In genomic region chr3:195259564-195260285, GRCh38 we compare ENCODE assay signal across 1 cellular context.
TF ChIP-seq lines count a peak whose summit lies in the region.

No MANE protein-coding gene starts in this region.

TF ChIP-seq in HepG2, 621 proteins besides CTCF, POLR2A, EP300 and RAD21 (continued from another document and continues in another):
- TF ChIP-seq CREB3 (CRISPR knock-in tag; IDR thresholded peaks at IDR 0.05), result no peak
- TF ChIP-seq SNAPC4 (CRISPR knock-in tag; IDR thresholded peaks at IDR 0.05), result peak; percentile 87
- peak; percentile 79 for TF ChIP-seq ZMYM4 (CRISPR knock-in tag; IDR thresholded peaks at IDR 0.05)
- TF ChIP-seq ZNF652 (CRISPR knock-in tag; IDR thresholded peaks at IDR 0.05; ENCODE audit: borderline replicate concordance, low read depth), result no peak
- no peak for TF ChIP-seq NPAS2 (CRISPR knock-in tag; IDR thresholded peaks at IDR 0.05; ENCODE audit: borderline replicate concordance)
- peak; percentile 87; the same call in 1 of the 2 replicates for TF ChIP-seq ZNF709 (CRISPR knock-in tag; IDR thresholded peaks at IDR 0.05)
- 0 out of 2 replicates have a peak, but pooled peaks have one; percentile 27 for TF ChIP-seq NR2F2 (IDR thresholded peaks at IDR 0.05; ENCODE audit: borderline replicate concordance, low read depth)
- peak; percentile 48; the same call in 1 of the 2 replicates for TF ChIP-seq HNF4A (CRISPR knock-in tag; IDR thresholded peaks at IDR 0.05)
- peak; percentile 64 for TF ChIP-seq HIVEP1 (CRISPR knock-in tag; IDR thresholded peaks at IDR 0.05)
- TF ChIP-seq EED (CRISPR knock-in tag; IDR thresholded peaks at IDR 0.05), result no peak
- 0 out of 2 replicates have a peak, but pooled peaks have one; percentile 38 for TF ChIP-seq CERS6 (CRISPR knock-in tag; IDR thresholded peaks at IDR 0.05)
- peak; percentile 50; the same call in 1 of the 2 replicates for TF ChIP-seq ZNF740 (CRISPR knock-in tag; IDR thresholded peaks at IDR 0.05)
- TF ChIP-seq PRPF4 (IDR thresholded peaks at IDR 0.05; ENCODE audit: low read depth, low read length, poor library complexity, severe bottlenecking), result no peak
- TF ChIP-seq CENPX (CRISPR knock-in tag; IDR thresholded peaks at IDR 0.05), result no peak
- TF ChIP-seq MYPOP (CRISPR knock-in tag; IDR thresholded peaks at IDR 0.05), result peak; percentile 79
- TF ChIP-seq RORA (CRISPR knock-in tag; IDR thresholded peaks at IDR 0.05), result no peak
- TF ChIP-seq RARA (CRISPR knock-in tag; IDR thresholded peaks at IDR 0.05), result peak; percentile 75
- peak; percentile 91; the same call in 1 of the 2 replicates for TF ChIP-seq NRL (CRISPR knock-in tag; IDR thresholded peaks at IDR 0.05; ENCODE audit: borderline replicate concordance)
- TF ChIP-seq ZNF432 (CRISPR knock-in tag; IDR thresholded peaks at IDR 0.05; ENCODE audit: borderline replicate concordance), result no peak
- TF ChIP-seq ZNF710 (CRISPR knock-in tag; IDR thresholded peaks at IDR 0.05; ENCODE audit: borderline replicate concordance), result peak; percentile 55; the same call in 1 of the 2 replicates
- TF ChIP-seq ZNF614 (CRISPR knock-in tag; IDR thresholded peaks at IDR 0.05; ENCODE audit: borderline replicate concordance), result peak; percentile 78; the same call in 1 of the 2 replicates
- peak; percentile 64; the same call in 1 of the 2 replicates for TF ChIP-seq ARID4A (CRISPR knock-in tag; IDR thresholded peaks at IDR 0.05; ENCODE audit: borderline replicate concordance)
- TF ChIP-seq KDM5B (CRISPR knock-in tag; IDR thresholded peaks at IDR 0.05; ENCODE audit: borderline replicate concordance), result peak; percentile 96
- no peak for TF ChIP-seq ZBTB14 (CRISPR knock-in tag; IDR thresholded peaks at IDR 0.05)
- TF ChIP-seq ZNF607 (CRISPR knock-in tag; IDR thresholded peaks at IDR 0.05; ENCODE audit: borderline replicate concordance), result peak; percentile 75
- no peak; the same call in none of the 2 replicates for TF ChIP-seq NKX3-1 (CRISPR knock-in tag; IDR thresholded peaks at IDR 0.05)
- 0 out of 2 replicates have a peak, but pooled peaks have one; percentile 44 for TF ChIP-seq E2F1 (CRISPR knock-in tag; IDR thresholded peaks at IDR 0.05)
- TF ChIP-seq AHR (CRISPR knock-in tag; IDR thresholded peaks at IDR 0.05), result no peak
- peak; percentile 73; the same call in 1 of the 2 replicates for TF ChIP-seq ZNF891 (CRISPR knock-in tag; IDR thresholded peaks at IDR 0.05)
- TF ChIP-seq ZNF510 (CRISPR knock-in tag; IDR thresholded peaks at IDR 0.05; ENCODE audit: low read depth), result peak; percentile 74; the same call in 1 of the 2 replicates
- no peak for TF ChIP-seq ZXDC (CRISPR knock-in tag; IDR thresholded peaks at IDR 0.05)
- TF ChIP-seq NONO (IDR thresholded peaks at IDR 0.05), result no peak
- peak; percentile 87; the same call in 1 of the 2 replicates for TF ChIP-seq NONO (CRISPR knock-in tag; conservative IDR thresholded peaks at IDR 0.05)
- no peak; the same call in 1 of the 2 replicates for TF ChIP-seq CENPBD1 (CRISPR knock-in tag; IDR thresholded peaks at IDR 0.05; ENCODE audit: borderline replicate concordance, low read depth)
- TF ChIP-seq ZNF224 (CRISPR knock-in tag; IDR thresholded peaks at IDR 0.05), result peak; percentile 95
- TF ChIP-seq BATF2 (CRISPR knock-in tag; IDR thresholded peaks at IDR 0.05), result no peak; the same call in 1 of the 2 replicates
